Comparison of ENCODE assay signal across 18 cellular contexts in the genomic region with DNA sequence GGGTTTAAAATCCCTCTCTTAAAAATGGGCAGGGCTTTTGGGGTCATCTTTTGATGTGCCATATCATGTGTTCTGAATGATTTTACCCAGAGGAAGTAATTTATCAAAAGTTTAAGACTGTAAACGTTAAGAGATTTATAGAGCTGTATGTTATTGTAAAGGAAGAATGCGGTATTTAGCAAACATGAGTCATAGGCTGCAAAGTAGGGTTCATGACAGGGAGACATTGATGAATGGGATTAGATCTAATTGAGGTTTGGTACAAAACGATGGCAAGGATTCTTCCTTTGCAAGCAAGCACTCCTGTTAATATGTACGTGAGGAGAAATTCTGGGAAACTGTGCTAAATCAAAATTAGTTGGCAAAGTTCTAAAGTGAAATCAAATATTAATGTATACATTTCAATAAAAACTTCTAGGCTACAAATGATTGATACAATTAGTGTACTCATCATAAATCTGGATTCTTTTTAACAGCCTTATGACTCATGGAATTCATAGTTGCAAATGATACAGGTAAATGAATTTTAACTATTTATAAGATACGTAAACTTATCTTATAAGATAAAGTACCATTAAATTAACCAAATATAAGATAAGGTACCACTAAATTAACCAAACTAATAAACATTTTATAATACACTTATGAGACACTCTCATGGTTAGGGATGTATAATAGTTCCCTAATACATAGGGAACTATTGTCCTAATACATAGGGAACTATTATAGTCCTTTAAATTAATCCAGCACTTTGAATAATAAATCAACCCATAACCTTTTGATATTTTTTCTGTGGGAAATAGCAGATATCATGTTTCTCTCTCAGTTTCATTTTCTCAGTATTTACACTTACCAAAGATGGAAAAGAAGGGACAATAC. TPM values are rescaled to one million over a fixed set of nuclear protein-coding genes. Genes with fewer than 3 reads are reported as not detected.
A peak's percentile ranks its signal among the peaks of the same experiment; 100 is the strongest.
DNase-seq lines count a peak whose midpoint lies in the region; FAIRE-seq and TF ChIP-seq lines count a peak whose summit lies in the region.
"Had no signal": no experiment of that assay in that cellular context is flagged by ENCODE, and none has a peak within 500 bp of the region (broad histone marks: within the 10 kb centered on the region; RNA-seq: fewer than 3 reads in every experiment).

No MANE protein-coding gene starts in this region.

- H3K4me3 Mint-ChIP-seq in chondrocyte (ENCODE audit: unreplicated experiment): no peak overlapping the region
- H3K4me3 Mint-ChIP-seq: endodermal cell had no signal

- peaks cover 0 to 3% of the 10 kb centered on the region in 2 donors for H3K36me3 ChIP-seq in uterus
- H3K36me3 ChIP-seq: ascending aorta had no signal

- no peaks in the 10 kb centered on the region for H3K9me3 Mint-ChIP-seq in chondrocyte (ENCODE audit: low read depth)
- H3K9me3 Mint-ChIP-seq: endodermal cell had no signal

- no peak overlapping the region for H3K4me3 ChIP-seq in AG10803 (ENCODE audit: low read length)
- H3K4me3 ChIP-seq in uterus: no peak overlapping the region
- H3K4me3 ChIP-seq: ascending aorta, SK-N-MC had no signal

- no peaks in the 10 kb centered on the region for H3K36me3 Mint-ChIP-seq in chondrocyte (ENCODE audit: low read depth)

- no peaks in the 10 kb centered on the region for H3K9me3 ChIP-seq in uterus
- H3K9me3 ChIP-seq: ascending aorta had no signal

- no peaks in the 10 kb centered on the region for H3K27me3 ChIP-seq in uterus
- H3K27me3 ChIP-seq: ascending aorta had no signal

- no peak for TF ChIP-seq CTCF in AG10803 (conservative IDR thresholded peaks at IDR 0.05; ENCODE audit: low read length)
- TF ChIP-seq CTCF in chondrocyte (IDR thresholded peaks at IDR 0.05): no peak
- TF ChIP-seq CTCF in uterus (IDR thresholded peaks at IDR 0.05): no peak

- FAIRE-seq in GM19239 (lab: Jason Lieb, UNC): no peak

- intact Hi-C loops in uterus (cut with DNase I; ENCODE audit: low total_unique reads): no loop called here

- H3K27ac Mint-ChIP-seq in chondrocyte (ENCODE audit: unreplicated experiment): no peak overlapping the region
- H3K27ac Mint-ChIP-seq: endodermal cell had no signal

- peak; percentile 8 for DNase-seq in AG10803 (ENCODE audit: low read depth)
- DNase-seq in HT-29 (ENCODE audit: low spot score): peak; percentile 92
- peak; percentile 81 for DNase-seq in SW480 (ENCODE audit: low spot score)
- peak; percentile 52 for DNase-seq in foreskin melanocyte
- DNase-seq in chondrocyte (ENCODE audit: low spot score): no peak
- DNase-seq in hypothalamus (lab: John Stamatoyannopoulos, UW): no peak
- DNase-seq in uterus: no peak
- no peak for DNase-seq in GM19239 (ENCODE audit: insufficient read length, low spot score)
- DNase-seq: activated CD4-positive, alpha-beta T cell treated with anti-CD3 and anti-CD28 coated beads for 1 hour; activated T-cell treated with anti-CD3 and anti-CD28 coated beads, Interleukin-2, amount 50 U/mL, for 1 hour; C1 segment of cervical spinal cord; endodermal cell; midbrain; NCI-H526 treated with DMSO at 0.1 percent for 48 hours; stimulated activated CD4-positive, alpha-beta T cell treated with anti-CD3 and anti-CD28 coated beads, Interleukin-1b, Interleukin-23, amount 100 ng/mL, for 48 hours had no signal

- H3K27ac ChIP-seq in uterus: no peak overlapping the region
- H3K27ac ChIP-seq: ascending aorta, parathyroid adenoma, SK-N-MC had no signal

- H3K27me3 Mint-ChIP-seq in chondrocyte (ENCODE audit: low read depth): no peaks in the 10 kb centered on the region

- H3K4me1 ChIP-seq in uterus: no peaks in the 10 kb centered on the region
- H3K4me1 ChIP-seq: ascending aorta, parathyroid adenoma had no signal

- peaks cover 11% of the 10 kb centered on the region for H3K4me1 Mint-ChIP-seq in chondrocyte (ENCODE audit: low read depth)

- no peak for TF ChIP-seq POLR2A in uterus (IDR thresholded peaks at IDR 0.05)

RNA-seq across cellular contexts. Expression of a gene that starts 58.4 kb away (rescaled TPM):
- total RNA-seq in HT-29 (2014; rRNA removed; shearing (Covaris generic)): 7.9 and 8.0 TPM in 2 replicates
- 2.6 to 3.0 TPM (median 2.9 TPM) in 3 replicates for total RNA-seq in chondrocyte
- total RNA-seq in uterus: 10 to 100 TPM in 1 of 4 donors, under 1 TPM in 2, not detected in 1; 0.29 to 13.1 (median 0.43) TPM
- total RNA-seq: ascending aorta had no signal

RNA-seq across cellular contexts. Expression of a gene that starts 58.6 kb away (rescaled TPM):
- 10.3 and 11.5 TPM in 2 replicates for total RNA-seq in HT-29 (2014; rRNA removed; shearing (Covaris generic))
- 10.3 to 12.8 TPM (median 10.3 TPM) in 3 replicates for total RNA-seq in chondrocyte
- total RNA-seq in uterus: 10 to 100 TPM in 3 of 4 donors, 1 to 10 TPM in 1; 8.5 to 41.1 (median 17.0) TPM

Comparison
In these comparisons a context has a peak if more than half of its experiments do, and no peak if none do; other contexts are left out.
1. DNase-seq: peak in AG10803 (single experiment), HT-29 (single experiment), SW480 (single experiment) and foreskin melanocyte (single experiment); none in chondrocyte (single experiment), hypothalamus (0 of 51), uterus (0 of 2) and GM19239 (single experiment).